ENCODE assay signal across 9 cellular contexts in genomic region chr15:80252281-80252619, GRCh38. TPM values are rescaled to one million over a fixed set of nuclear protein-coding genes. Genes with fewer than 3 reads are reported as not detected.
DNase-seq lines count a peak whose midpoint lies in the region; TF ChIP-seq lines count a peak whose summit lies in the region.
"Had no signal": no experiment of that assay in that cellular context is flagged by ENCODE, and none has a peak within 500 bp of the region (broad histone marks: within the 10 kb centered on the region; RNA-seq: fewer than 3 reads in every experiment).

No MANE protein-coding gene starts in this region.

- H3T11ph ChIP-seq in H9 (ENCODE audit: low read length): no peak overlapping the region

- H3K4me1 Mint-ChIP-seq in H9: peaks cover 5 to 12% of the 10 kb centered on the region in 2 experiments; a peak in 3 of 4 replicates

- H2BK120ac ChIP-seq in H9 (ENCODE audit: low read depth, low read length, poor library complexity, severe bottlenecking): no peak overlapping the region

- H4K8ac ChIP-seq in H9 (replicated peaks; ENCODE audit: insufficient read length, low read depth, low read length): no peak overlapping the region

- H4K5ac ChIP-seq in H9 (ENCODE audit: insufficient read length, low read depth, low read length): no peak overlapping the region

- peak overlapping the region; percentile 32 for H3K4me2 ChIP-seq in H9 (ENCODE audit: insufficient read depth, insufficient read length, low read length)

- H3K4me3 ChIP-seq in WERI-Rb-1 (ENCODE audit: low read depth, low read length) (peak overlapping the region; percentile 7; the same call in 1 of the 2 replicates), iPS-20b (ENCODE audit: low read length) (peak overlapping the region; percentile 72), skin epidermis (peak overlapping the region in 4 of 7 experiments; percentile 9 to 34 (median 18))

- H3K79me1 ChIP-seq in H9 (ENCODE audit: insufficient read depth, low read depth, low read length, poor library complexity, severe bottlenecking): no peaks in the 10 kb centered on the region

- no peak overlapping the region for H4K91ac ChIP-seq in H9 (ENCODE audit: insufficient read length, low read depth, low read length)

- H3K27me3 ChIP-seq in H9 (ENCODE audit: insufficient read depth, low read length) (peaks cover 17% of the 10 kb centered on the region; the same call in 1 of the 2 replicates), WERI-Rb-1 (ENCODE audit: insufficient read depth, low read depth, severe bottlenecking) (peaks cover 50% of the 10 kb centered on the region), iPS-20b (ENCODE audit: insufficient read depth, low read length) (peaks cover 82% of the 10 kb centered on the region)

- H3K27ac Mint-ChIP-seq in H9: no peak overlapping the region

- H3K27me3 Mint-ChIP-seq in H9 (ENCODE audit: low read depth): peaks cover 88% of the 10 kb centered on the region

- no peak overlapping the region for H2BK12ac ChIP-seq in H9 (ENCODE audit: insufficient read length, low read depth, low read length)

- no peak overlapping the region for H2AK5ac ChIP-seq in H9 (ENCODE audit: insufficient read length, low read length)

- no peaks in the 10 kb centered on the region for H3K36me3 ChIP-seq in WERI-Rb-1
- no peaks in the 10 kb centered on the region for H3K36me3 ChIP-seq in iPS-20b (ENCODE audit: insufficient read depth, low read depth, low read length)

- WGBS in H9 (ENCODE audit: extremely low coverage, insufficient read length, low lambda C conversion rate): no CpG with 5 or more reads among the region's 7 CpGs

- H3K4me1 ChIP-seq in H9 (ENCODE audit: insufficient read depth, low read length) (no peaks in the 10 kb centered on the region), iPS-20b (ENCODE audit: insufficient read depth, low read length) (no peaks in the 10 kb centered on the region; the same call in 1 of the 2 replicates)
- H3K4me1 ChIP-seq: parathyroid adenoma had no signal

- no peak overlapping the region for H2BK5ac ChIP-seq in H9 (ENCODE audit: insufficient read length, low read length)

- no peak overlapping the region for H3K9ac ChIP-seq in H9 (ENCODE audit: extremely low read depth, insufficient read length, low read length)
- H3K9ac ChIP-seq in iPS-20b (ENCODE audit: low read depth, low read length): no peak overlapping the region
- H3K9ac ChIP-seq: parathyroid adenoma had no signal

- TF ChIP-seq CTCF in H9 (conservative IDR thresholded peaks at IDR 0.05) (no peak), WERI-Rb-1 (IDR thresholded peaks at IDR 0.05; ENCODE audit: low read depth, low read length) (no peak)

- H3K4me3 Mint-ChIP-seq in H9: peak overlapping the region; percentile 54 to 85

- no peak overlapping the region for H3K27ac ChIP-seq in H9 (ENCODE audit: insufficient read length, low read depth, low read length)
- H3K27ac ChIP-seq in WERI-Rb-1: no peak overlapping the region
- no peak overlapping the region for H3K27ac ChIP-seq in iPS-20b (ENCODE audit: low read length)
- no peak overlapping the region for H3K27ac ChIP-seq in skin epidermis
- H3K27ac ChIP-seq: parathyroid adenoma had no signal

- no peak overlapping the region for H3K14ac ChIP-seq in H9 (ENCODE audit: insufficient read depth, low read length)

- no peak overlapping the region for H2BK20ac ChIP-seq in H9 (ENCODE audit: low read depth, low read length, poor library complexity, severe bottlenecking)

- no peaks in the 10 kb centered on the region for H3K36me3 Mint-ChIP-seq in H9 (ENCODE audit: insufficient read depth in 1 of 3, low read depth in 3 of 3)

- no peak overlapping the region for H3K4ac ChIP-seq in H9 (ENCODE audit: low read depth, low read length)

- no peak overlapping the region for H3K56ac ChIP-seq in H9 (ENCODE audit: insufficient read length, low read depth, low read length)

- H3K23me2 ChIP-seq in H9 (ENCODE audit: insufficient read length, low read depth, low read length, poor library complexity, severe bottlenecking): no peaks in the 10 kb centered on the region

- H3K9me3 Mint-ChIP-seq in H9: no peaks in the 10 kb centered on the region; a peak in 2 of 5 replicates

- no peak overlapping the region for H3K23ac ChIP-seq in H9 (ENCODE audit: insufficient read length, low read depth, low read length)

- no peaks in the 10 kb centered on the region for H3K79me2 ChIP-seq in H9 (ENCODE audit: insufficient read depth, low read length)
- H3K79me2 ChIP-seq: parathyroid adenoma had no signal

- H4K20me1 ChIP-seq in H9 (ENCODE audit: control insufficient read depth, insufficient read depth, insufficient read length): no peaks in the 10 kb centered on the region

- H2BK15ac ChIP-seq in H9 (ENCODE audit: low read depth, low read length): no peak overlapping the region

- no peak overlapping the region for H3K18ac ChIP-seq in H9 (ENCODE audit: insufficient read length, low read depth, low read length)

- H3K9me3 ChIP-seq in H9 (ENCODE audit: control insufficient read depth, low read depth, low read length): no peaks in the 10 kb centered on the region
- peaks cover 3% of the 10 kb centered on the region for H3K9me3 ChIP-seq in WERI-Rb-1 (ENCODE audit: severe bottlenecking)
- no peaks in the 10 kb centered on the region; the same call in 1 of the 2 replicates for H3K9me3 ChIP-seq in iPS-20b (ENCODE audit: insufficient read depth, low read depth, low read length)

- DNase-seq in H9 (no peak), WERI-Rb-1 (no peak), NCI-H2196 treated with DMSO at 0.1 percent for 48 hours (lab: John Stamatoyannopoulos, UW; ENCODE audit: unreplicated experiment) (no peak), NCI-H226 (no peak), NCI-H446 treated with DMSO at 0.1 percent for 48 hours (lab: John Stamatoyannopoulos, UW) (no peak)
- DNase-seq: KBM-7 had no signal

- no peak overlapping the region for H2AFZ ChIP-seq in H9 (ENCODE audit: low read length)
- H2AFZ ChIP-seq: parathyroid adenoma had no signal

RNA-seq across cellular contexts. Expression of gene CTXND1, which starts 0.2 kb away (rescaled TPM):
- total RNA-seq in H9 (2021): not detected in 2 replicates

Comparison
In these comparisons a context has a peak if more than half of its experiments do, and no peak if none do; other contexts are left out.
1. H3K4me3 ChIP-seq: peak in every context shown above with its lines; median percentile 72 in iPS-20b; 18 in skin epidermis; 7 in WERI-Rb-1.